ENCODE assay signal across 17 cellular contexts in genomic region chr11:75777461-75778110, GRCh38. TPM values are rescaled to one million over a fixed set of nuclear protein-coding genes. Genes with fewer than 3 reads are reported as not detected.
DNase-seq lines count a peak whose midpoint lies in the region; ATAC-seq, FAIRE-seq and TF ChIP-seq lines count a peak whose summit lies in the region.
"Had no signal": no experiment of that assay in that cellular context is flagged by ENCODE, and none has a peak within 500 bp of the region (broad histone marks: within the 10 kb centered on the region; RNA-seq: fewer than 3 reads in every experiment).

No MANE protein-coding gene starts in this region.

- no peak overlapping the region for H3K4me3 Mint-ChIP-seq in T-helper 17 cell
- H3K4me3 Mint-ChIP-seq: activated naive CD4-positive, alpha-beta T cell treated with anti-CD3 and anti-CD28 coated beads, Interleukin-2, amount 10 ng/mL, durations not matched to agents 7 days and 5 days had no signal

- CTCF ChIA-PET in A673 (lab: Charles Lee), result no interaction called here

- no peaks in the 10 kb centered on the region for H3K36me3 Mint-ChIP-seq in T-helper 17 cell (ENCODE audit: low read depth)
- H3K36me3 Mint-ChIP-seq: activated naive CD4-positive, alpha-beta T cell treated with anti-CD3 and anti-CD28 coated beads, Interleukin-2, amount 10 ng/mL, durations not matched to agents 7 days and 5 days had no signal

- POLR2A ChIA-PET in A673 (lab: Charles Lee; ENCODE audit: low non-redundant PET), result no interaction called here

- peak; percentile 53 for ATAC-seq in T-helper 17 cell
- peak; percentile 47 for ATAC-seq in left lung

- 88 to 91% methylated on average over 9 to 13 of the region's 13 CpGs for WGBS in transverse colon (ENCODE audit: low coverage in 1 of 2), 2 donors

- in situ Hi-C loops in transverse colon (cut with MboI; ENCODE audit: low pct_ligation_motif_present in 1 of 4, low pct_unique_long_range_greater_than_20kb in 1 of 4, low sequenced_read_pairs in 3 of 4), result no loop called here

- H3K27ac ChIP-seq in A673 (ENCODE audit: low read depth, low read length, poor library complexity, severe bottlenecking) (no peak overlapping the region), left lung (peak overlapping the region in 1 of 2 donors; percentile 73), transverse colon (no peak overlapping the region)

- H3K4me3 ChIP-seq in A673 (ENCODE audit: low read depth, low read length, poor library complexity, severe bottlenecking) (no peak overlapping the region), left lung (no peak overlapping the region), transverse colon (no peak overlapping the region)

- no TSS peak for BruUV-seq in A673 (replicated peaks; lab: Mats Ljungman, UMichigan)

- H3K36me3 ChIP-seq in A673 (ENCODE audit: insufficient read depth, low read length, poor library complexity, severe bottlenecking) (no peaks in the 10 kb centered on the region), left lung (peaks cover 0 to 4% of the 10 kb centered on the region in 2 donors), transverse colon (no peaks in the 10 kb centered on the region)

- intact Hi-C loops in A673 (cut with micrococcal nuclease; ENCODE audit: unreplicated experiment), result no loop called here
- intact Hi-C loops in left lung (cut with DNase I), result no loop called here
- intact Hi-C loops in transverse colon (cut with DNase I; ENCODE audit: low total_unique reads), result no loop called here

- H3K4me1 Mint-ChIP-seq in T-helper 17 cell, result peaks cover 30% of the 10 kb centered on the region

- H3K27me3 ChIP-seq in A673 (replicated peaks; ENCODE audit: insufficient read depth, low read depth, low read length, poor library complexity), result no peaks in the 10 kb centered on the region
- no peaks in the 10 kb centered on the region for H3K27me3 ChIP-seq in left lung
- H3K27me3 ChIP-seq in transverse colon, result no peaks in the 10 kb centered on the region

- TF ChIP-seq CTCF in A673 (conservative IDR thresholded peaks at IDR 0.05; ENCODE audit: low read depth, low read length) (no peak), left lung (IDR thresholded peaks at IDR 0.05) (no peak), transverse colon (IDR thresholded peaks at IDR 0.05) (no peak)

- peak; percentile 38 for FAIRE-seq in GM12892 (lab: Jason Lieb, UNC)
- FAIRE-seq: G401.6 had no signal

- DNase-seq in A673 (ENCODE audit: low spot score) (peak; percentile 26), GM12892 (ENCODE audit: insufficient read length) (no peak), T-helper 17 cell (no peak), left lung (no peak), transverse colon (no peak), HT-29 (ENCODE audit: low spot score) (no peak), DMS53 treated with DMSO at 0.1 percent for 48 hours (lab: John Stamatoyannopoulos, UW; ENCODE audit: unreplicated experiment) (no peak)
- DNase-seq in stimulated activated CD4-positive, alpha-beta T cell treated with anti-CD3 and anti-CD28 coated beads, Interleukin-2, amount 100 ng/mL, for 24 hours, result no peak
- DNase-seq: activated CD4-positive, alpha-beta T cell treated with anti-CD3 and anti-CD28 coated beads, Interleukin-2, amount 50 U/mL, for 48 hours; activated naive CD4-positive, alpha-beta T cell treated with anti-CD3 and anti-CD28 coated beads, Interleukin-2, amount 10 ng/mL, durations not matched to agents 7 days and 5 days; C1 segment of cervical spinal cord; midbrain; NCI-H1930; stimulated activated naive CD4-positive, alpha-beta T cell treated with Interleukin-2 at 50 U/mL for 16 hours had no signal

- H3K4me1 ChIP-seq in A673 (ENCODE audit: insufficient read depth, low read length, poor library complexity, severe bottlenecking) (no peaks in the 10 kb centered on the region), left lung (peaks cover 0 to 69% of the 10 kb centered on the region in 2 donors), transverse colon (no peaks in the 10 kb centered on the region)

- TF ChIP-seq POLR2A in GM12892 (IDR thresholded peaks at IDR 0.05; ENCODE audit: low read depth, low read length) (no peak), transverse colon (IDR thresholded peaks at IDR 0.05) (no peak)

- no peak for TF ChIP-seq EP300 in transverse colon (IDR thresholded peaks at IDR 0.05; ENCODE audit: low read depth)

- H3K9me3 ChIP-seq in A673 (ENCODE audit: low read depth, low read length, poor library complexity, severe bottlenecking) (no peaks in the 10 kb centered on the region), T-helper 17 cell (ENCODE audit: control insufficient read depth, low read length, poor library complexity, severe bottlenecking) (no peaks in the 10 kb centered on the region), left lung (no peaks in the 10 kb centered on the region), transverse colon (no peaks in the 10 kb centered on the region)

- H3K27ac Mint-ChIP-seq in T-helper 17 cell, result no peak overlapping the region

- no peaks in the 10 kb centered on the region for H3K27me3 Mint-ChIP-seq in T-helper 17 cell
- H3K27me3 Mint-ChIP-seq: activated naive CD4-positive, alpha-beta T cell treated with anti-CD3 and anti-CD28 coated beads, Interleukin-2, amount 10 ng/mL, durations not matched to agents 7 days and 5 days had no signal

RNA-seq across cellular contexts. Expression of gene DGAT2, which starts 9.0 kb away (rescaled TPM):
- total RNA-seq in A673 (2021) (3.7 and 4.1 TPM in 2 replicates), T-helper 17 cell (1 to 10 TPM in 1 of 2 donors, under 1 TPM in 1; 0.55 to 1.2 TPM), left lung (10 to 100 TPM in 1 of 2 donors, 1 to 10 TPM in 1; 8.1 to 14.9 TPM), transverse colon (1 to 10 TPM in 2 of 4 donors, not detected in 2; 3.3 to 3.7 TPM)
- 11.6 TPM for polyA plus RNA-seq in GM12892 (2012; ENCODE audit: missing spikeins)
- total RNA-seq in HT-29 (2014; rRNA removed; shearing (Covaris generic)), result 16.0 and 18.3 TPM in 2 replicates

RNA-seq across cellular contexts. Expression of gene UVRAG, which starts 37.4 kb away (rescaled TPM):
- total RNA-seq in A673 (2021), result 19.6 and 21.1 TPM in 2 replicates
- polyA plus RNA-seq in GM12892 (2012; ENCODE audit: missing spikeins), result 34.1 TPM
- 10 to 100 TPM; 25.2 to 29.8 TPM for total RNA-seq in T-helper 17 cell
- 10 to 100 TPM; 29.6 to 36.0 TPM for total RNA-seq in left lung
- 10 to 100 TPM; 12.7 to 34.6 (median 19.3) TPM for total RNA-seq in transverse colon
- total RNA-seq in HT-29 (2014; rRNA removed; shearing (Covaris generic)), result 11.9 and 12.1 TPM in 2 replicates

RNA-seq across cellular contexts. Expression of gene MOGAT2, which starts 59.9 kb away (rescaled TPM):
- total RNA-seq in A673 (2021), result not detected in 2 replicates
- 0.40 TPM for polyA plus RNA-seq in GM12892 (2012; ENCODE audit: missing spikeins)
- not detected for total RNA-seq in T-helper 17 cell
- not detected for total RNA-seq in left lung
- total RNA-seq in transverse colon, result 100 to 1,000 TPM; 154 to 251 (median 183) TPM
- not detected in 2 replicates for total RNA-seq in HT-29 (2014; rRNA removed; shearing (Covaris generic))
- total RNA-seq: pulmonary artery endothelial cell; T-helper 1 cell treated with Interleukin-12 subunit alpha and Interleukin-12 subunit beta and Interleukin-4 antibody, amounts not matched to agents 30 ng/mL and 1 ng/mL, for 36 hours had no signal

Comparison
In these comparisons a context has a peak if more than half of its experiments do, and no peak if none do; other contexts are left out.
1. RNA of gene MOGAT2, which starts 59.9 kb away (total RNA-seq): 154 to 251 TPM in transverse colon; not detected in A673, not detected in T-helper 17 cell, not detected in left lung and not detected in HT-29; every median in the first group is over 100 times any median in the second.